In genomic region chr15:63820210-63820609, GRCh38 we compare ENCODE assay signal across 26 cellular contexts.
"Had no signal": no experiment of that assay in that cellular context is flagged by ENCODE, and none has a peak within 500 bp of the region (broad histone marks: within the 10 kb centered on the region; RNA-seq: fewer than 3 reads in every experiment).

No MANE protein-coding gene starts in this region.

- H3K27me3 ChIP-seq: gastroesophageal sphincter, heart left ventricle, hepatocyte, left lung, neural progenitor cell, right lobe of liver, stomach, tibial artery had no signal

- H3K36me3 ChIP-seq: gastroesophageal sphincter, heart left ventricle, left lung, neural progenitor cell, right lobe of liver, stomach, tibial artery had no signal

- H3K4me3 Mint-ChIP-seq: dendritic cell treated with granulocyte-macrophage colony-stimulating factor and Interleukin-4, amounts not matched to agents 40 ng/mL and 50 ng/mL, for 4 days; endodermal cell; mesothelial cell of epicardium; nephron; neural progenitor cell; stimulated activated naive B cell treated with anti-CD40 and anti-IgM and Interleukin-4, amounts not matched to agents 10 μg/mL and 1 μg/mL and 100 μg/mL, for 72 hours; type B pancreatic cell had no signal

- DNase-seq: effector CD8-positive, alpha-beta T cell; endodermal cell; foreskin fibroblast; heart left ventricle; left cardiac atrium; left lung; mesenchymal stem cell; naive thymus-derived CD4-positive, alpha-beta T cell; right lobe of liver; small intestine; stimulated activated CD4-positive, alpha-beta T cell treated with anti-CD3 and anti-CD28 coated beads, Interleukin-15, amount 100 ng/mL, for 24 hours; stimulated activated CD4-positive, alpha-beta T cell treated with anti-CD3 and anti-CD28 coated beads, Interleukin-2, amount 100 ng/mL, for 48 hours; stimulated activated naive B cell treated with anti-CD40 and anti-IgM and Interleukin-4, amounts not matched to agents 10 μg/mL and 1 μg/mL and 100 μg/mL, for 72 hours; stomach; tibial artery had no signal

- H3K4me2 ChIP-seq: hepatocyte, neural progenitor cell had no signal

- H3K9me3 Mint-ChIP-seq: dendritic cell treated with granulocyte-macrophage colony-stimulating factor and Interleukin-4, amounts not matched to agents 40 ng/mL and 50 ng/mL, for 4 days; endodermal cell; mesothelial cell of epicardium; naive thymus-derived CD4-positive, alpha-beta T cell; nephron; neural progenitor cell; type B pancreatic cell had no signal

- H3K27me3 Mint-ChIP-seq: dendritic cell treated with granulocyte-macrophage colony-stimulating factor and Interleukin-4, amounts not matched to agents 40 ng/mL and 50 ng/mL, for 4 days; naive thymus-derived CD4-positive, alpha-beta T cell; progenitor cell of endocrine pancreas; stimulated activated naive B cell treated with anti-CD40 and anti-IgM and Interleukin-4, amounts not matched to agents 10 μg/mL and 1 μg/mL and 100 μg/mL, for 72 hours; type B pancreatic cell had no signal

- H3K36me3 Mint-ChIP-seq: mesothelial cell of epicardium, neural progenitor cell, type B pancreatic cell had no signal

- H3K9me3 ChIP-seq: gastroesophageal sphincter, heart left ventricle, left lung, right lobe of liver, stomach, tibial artery had no signal

- H3K27ac ChIP-seq: epithelial cell of prostate, gastroesophageal sphincter, heart left ventricle, hepatocyte, left lung, neural progenitor cell, parathyroid adenoma, right lobe of liver, stomach, tibial artery had no signal

- H3K27ac Mint-ChIP-seq: dendritic cell treated with granulocyte-macrophage colony-stimulating factor and Interleukin-4, amounts not matched to agents 40 ng/mL and 50 ng/mL, for 4 days; endodermal cell; mesothelial cell of epicardium; nephron; neural progenitor cell; progenitor cell of endocrine pancreas; stimulated activated naive B cell treated with anti-CD40 and anti-IgM and Interleukin-4, amounts not matched to agents 10 μg/mL and 1 μg/mL and 100 μg/mL, for 72 hours; type B pancreatic cell had no signal

- H3K4me3 ChIP-seq: gastroesophageal sphincter, heart left ventricle, hepatocyte, left lung, neural progenitor cell, right lobe of liver, stomach, tibial artery had no signal

- ATAC-seq: esophagus mucosa; gastroesophageal sphincter; heart left ventricle; left cardiac atrium; left lung; naive thymus-derived CD4-positive, alpha-beta T cell; right lobe of liver; stimulated activated naive B cell treated with anti-CD40 and anti-IgM and Interleukin-4, amounts not matched to agents 10 μg/mL and 1 μg/mL and 100 μg/mL, for 72 hours had no signal

- H2AFZ ChIP-seq: hepatocyte, neural progenitor cell, parathyroid adenoma had no signal

- H3K9ac ChIP-seq: neural progenitor cell, parathyroid adenoma had no signal

- FAIRE-seq: small intestine had no signal
